1 cellular context compared by ENCODE assay signal in the genomic region with DNA sequence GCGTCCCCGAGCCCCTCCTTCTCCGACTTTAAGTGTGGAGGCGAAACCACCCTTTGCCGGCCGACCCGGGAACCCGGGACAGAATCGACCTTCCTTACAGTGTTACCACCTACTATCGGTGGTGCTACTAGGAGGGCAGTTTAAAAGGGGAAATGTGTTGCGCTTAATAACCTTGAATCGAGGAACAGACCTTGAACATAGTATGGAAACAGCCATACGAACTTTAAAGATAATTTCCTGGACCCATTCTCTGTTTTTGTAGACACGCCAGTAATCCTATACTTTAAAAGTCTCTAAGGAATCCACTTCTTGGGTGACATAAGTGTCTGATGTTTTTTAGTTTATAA.
TF ChIP-seq lines count a peak whose summit lies in the region.

No MANE protein-coding gene starts in this region.

TF ChIP-seq in endothelial cell of umbilical vein, 7 proteins besides CTCF, POLR2A, EP300 and RAD21:
- no peak for TF ChIP-seq FOS (IDR thresholded peaks at IDR 0.05; ENCODE audit: borderline replicate concordance, insufficient read depth, low read length)
- TF ChIP-seq GATA2 (IDR thresholded peaks at IDR 0.05; ENCODE audit: insufficient read depth, insufficient read length, low read depth, low read length): no peak
- no peak for TF ChIP-seq POLR2AphosphoS5 (IDR thresholded peaks at IDR 0.05; ENCODE audit: insufficient read depth, low read depth, low read length)
- TF ChIP-seq EZH2 (IDR thresholded peaks at IDR 0.05; ENCODE audit: borderline replicate concordance, low read depth, low read length, severe bottlenecking): no peak
- no peak for TF ChIP-seq MAX (IDR thresholded peaks at IDR 0.05; ENCODE audit: insufficient read depth, insufficient read length)
- TF ChIP-seq JUN (IDR thresholded peaks at IDR 0.05; ENCODE audit: borderline replicate concordance, insufficient read depth, insufficient read length, low read depth): no peak
- TF ChIP-seq MYC (IDR thresholded peaks at IDR 0.05; ENCODE audit: low read depth, low read length): no peak
